1 cellular context compared by ENCODE assay signal in the genomic region with DNA sequence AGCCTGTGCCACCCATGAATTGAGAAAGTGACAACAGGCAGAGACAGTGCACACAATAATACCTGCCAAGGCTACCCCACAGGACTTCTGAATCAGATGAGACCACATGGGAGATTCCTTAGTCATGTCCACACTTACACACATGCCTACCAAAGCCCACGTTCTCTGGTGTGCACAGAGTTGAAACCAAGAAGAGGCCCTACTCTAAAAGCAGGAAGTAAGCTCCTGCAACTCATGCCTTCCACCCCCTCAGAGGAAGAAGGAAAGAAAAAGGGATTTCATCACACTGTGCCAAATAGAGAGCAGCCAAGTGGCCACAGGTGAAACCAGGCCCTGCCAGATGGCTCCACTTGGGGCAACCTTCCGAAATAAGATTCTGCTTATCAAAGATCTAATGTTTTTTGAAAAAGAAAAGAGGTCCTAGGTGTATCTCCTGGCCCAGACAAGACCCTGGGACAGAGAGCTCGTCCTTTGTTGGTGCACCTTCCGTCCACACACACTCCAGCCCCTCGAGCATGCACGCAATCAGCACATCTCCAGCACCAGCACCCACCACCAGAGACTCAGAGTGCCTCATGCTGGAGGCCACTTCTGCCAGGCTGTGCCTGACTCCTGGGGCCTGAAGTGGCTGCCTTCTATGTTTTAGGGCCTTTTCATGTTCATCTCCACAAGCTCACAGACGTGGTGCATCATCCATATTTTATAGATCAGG.
TF ChIP-seq lines count a peak whose summit lies in the region.

No MANE protein-coding gene starts in this region.

TF ChIP-seq in IMR-90, 13 proteins besides CTCF, POLR2A, EP300 and RAD21 (continued from another document):
- TF ChIP-seq, protein P1, sequence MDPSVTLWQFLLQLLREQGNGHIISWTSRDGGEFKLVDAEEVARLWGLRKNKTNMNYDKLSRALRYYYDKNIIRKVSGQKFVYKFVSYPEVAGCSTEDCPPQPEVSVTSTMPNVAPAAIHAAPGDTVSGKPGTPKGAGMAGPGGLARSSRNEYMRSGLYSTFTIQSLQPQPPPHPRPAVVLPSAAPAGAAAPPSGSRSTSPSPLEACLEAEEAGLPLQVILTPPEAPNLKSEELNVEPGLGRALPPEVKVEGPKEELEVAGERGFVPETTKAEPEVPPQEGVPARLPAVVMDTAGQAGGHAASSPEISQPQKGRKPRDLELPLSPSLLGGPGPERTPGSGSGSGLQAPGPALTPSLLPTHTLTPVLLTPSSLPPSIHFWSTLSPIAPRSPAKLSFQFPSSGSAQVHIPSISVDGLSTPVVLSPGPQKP (IDR thresholded peaks at IDR 0.05; ENCODE audit: borderline replicate concordance, low read depth, low read length) = no peak
- no peak for TF ChIP-seq MAFK (IDR thresholded peaks at IDR 0.05; ENCODE audit: low read depth, low read length)
- TF ChIP-seq RFX5 (IDR thresholded peaks at IDR 0.05; ENCODE audit: low read depth, low read length) = no peak
- TF ChIP-seq BHLHE40 (IDR thresholded peaks at IDR 0.05; ENCODE audit: low read depth, low read length) = no peak
- no peak for TF ChIP-seq RCOR1 (IDR thresholded peaks at IDR 0.05; ENCODE audit: insufficient replicate concordance, low read length)
- no peak for TF ChIP-seq MAZ (IDR thresholded peaks at IDR 0.05; ENCODE audit: borderline replicate concordance, low read depth, low read length)
- no peak for TF ChIP-seq CHD1 (IDR thresholded peaks at IDR 0.05; ENCODE audit: low read depth, low read length)
- TF ChIP-seq, protein P2, sequence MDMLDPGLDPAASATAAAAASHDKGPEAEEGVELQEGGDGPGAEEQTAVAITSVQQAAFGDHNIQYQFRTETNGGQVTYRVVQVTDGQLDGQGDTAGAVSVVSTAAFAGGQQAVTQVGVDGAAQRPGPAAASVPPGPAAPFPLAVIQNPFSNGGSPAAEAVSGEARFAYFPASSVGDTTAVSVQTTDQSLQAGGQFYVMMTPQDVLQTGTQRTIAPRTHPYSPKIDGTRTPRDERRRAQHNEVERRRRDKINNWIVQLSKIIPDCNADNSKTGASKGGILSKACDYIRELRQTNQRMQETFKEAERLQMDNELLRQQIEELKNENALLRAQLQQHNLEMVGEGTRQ (IDR thresholded peaks at IDR 0.05; ENCODE audit: low read depth, low read length) = no peak
